Comparison of ENCODE assay signal across 20 cellular contexts in the genomic region with DNA sequence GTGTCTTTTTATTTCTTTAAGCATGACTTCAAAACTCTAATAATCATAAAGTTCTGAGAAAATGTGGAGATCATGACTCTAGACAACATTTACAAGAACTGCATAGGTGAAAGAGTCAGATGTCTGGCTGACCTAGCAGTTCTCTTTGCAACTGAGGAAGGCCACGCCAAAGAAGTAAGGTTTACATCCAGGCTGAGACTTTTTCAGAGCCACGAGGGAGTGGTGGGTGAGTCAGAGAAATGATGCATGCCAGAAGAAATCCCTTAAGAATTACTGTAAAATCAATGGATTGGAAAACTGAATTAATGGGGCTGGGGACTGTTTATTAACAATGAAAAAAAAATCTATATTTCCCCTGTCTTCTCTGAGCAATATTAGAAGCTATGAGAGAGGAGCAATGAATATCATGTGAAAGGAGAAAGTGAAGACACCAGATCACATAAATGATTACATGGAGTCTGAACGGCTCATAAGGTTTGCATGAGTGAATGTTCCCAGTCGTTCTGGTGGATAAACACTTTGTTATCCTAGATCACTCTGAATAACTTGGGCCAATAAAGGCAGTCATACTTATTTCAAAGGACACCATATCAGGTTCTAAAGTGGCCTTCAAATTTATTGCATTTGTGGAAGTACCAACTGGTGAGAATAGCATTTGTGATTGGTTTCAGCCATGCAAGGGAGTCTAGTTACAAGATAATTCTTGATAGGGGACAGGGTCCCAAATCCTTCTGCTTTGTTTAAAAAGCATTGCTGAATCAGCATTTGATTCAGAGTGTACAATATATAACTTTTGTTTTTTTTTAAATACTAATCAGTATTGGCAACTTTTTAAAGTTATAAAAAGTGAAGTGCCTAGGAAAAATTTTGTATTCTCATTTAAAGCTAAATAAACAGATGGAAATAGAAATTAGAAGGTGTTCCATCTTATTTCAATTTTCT.
DNase-seq lines count a peak whose midpoint lies in the region; TF ChIP-seq lines count a peak whose summit lies in the region.
"Had no signal": no experiment of that assay in that cellular context is flagged by ENCODE, and none has a peak within 500 bp of the region (broad histone marks: within the 10 kb centered on the region; RNA-seq: fewer than 3 reads in every experiment).

No MANE protein-coding gene starts in this region.

- no peaks in the 10 kb centered on the region for H3K4me1 ChIP-seq in mesenchymal stem cell (ENCODE audit: control insufficient read depth, insufficient read depth, low read depth, low read length)
- H3K4me1 ChIP-seq: BLaER1 treated with 17β-estradiol and CSF1 and Interleukin-3, amounts not matched to agents 10 nM and 100 nM; gastrocnemius medialis had no signal

- H3K14ac ChIP-seq in mesenchymal stem cell (ENCODE audit: low read length in 2 of 2) = no peak overlapping the region

- DNase-seq in EH (ENCODE audit: low read depth) (peak; percentile 43), M059J (ENCODE audit: low read depth) (peak; percentile 26), choroid plexus epithelial cell (ENCODE audit: low read depth) (peak; percentile 53), mesenchymal stem cell (peak; percentile 19), posterior cingulate gyrus (no peak), putamen (ENCODE audit: low spot score) (no peak), mesenteric fat pad (ENCODE audit: low spot score) (no peak), NCI-H187 treated with DMSO at 0.1 percent for 48 hours (lab: John Stamatoyannopoulos, UW) (no peak)
- DNase-seq: activated T-cell treated with anti-CD3 and anti-CD28 coated beads, Interleukin-2, amount 50 U/mL, for 1 hour; DND-41; effector CD8-positive, alpha-beta T cell; gastrocnemius medialis; GOT3; NCI-H1092 treated with DMSO at 0.1 percent for 48 hours; NCI-H226; SHP77; stimulated activated CD4-positive, alpha-beta T cell treated with anti-CD3 and anti-CD28 coated beads, Interleukin-1b, Interleukin-23, amount 100 ng/mL, for 48 hours; substantia nigra had no signal

- H4K91ac ChIP-seq in mesenchymal stem cell (ENCODE audit: low read length) = no peak overlapping the region

- TF ChIP-seq CTCF in choroid plexus epithelial cell (conservative IDR thresholded peaks at IDR 0.05; ENCODE audit: low read depth, low read length) = no peak

- no peak overlapping the region for H2BK120ac ChIP-seq in mesenchymal stem cell (ENCODE audit: low read depth, low read length)

- no peaks in the 10 kb centered on the region for H3K9me3 ChIP-seq in mesenchymal stem cell (ENCODE audit: control insufficient read depth, low read length)
- H3K9me3 ChIP-seq: BLaER1 treated with 17β-estradiol and CSF1 and Interleukin-3, amounts not matched to agents 10 nM and 100 nM; gastrocnemius medialis had no signal

- WGBS in mesenchymal stem cell = 46% methylated on average over 4 of the region's 4 CpGs

- H3K27ac ChIP-seq in mesenchymal stem cell (ENCODE audit: low read length, poor library complexity, severe bottlenecking) = no peak overlapping the region
- H3K27ac ChIP-seq: BLaER1 treated with 17β-estradiol and CSF1 and Interleukin-3, amounts not matched to agents 10 nM and 100 nM; cardiac muscle cell; gastrocnemius medialis had no signal

- intact Hi-C loops in posterior cingulate gyrus (cut with DNase I) = no loop called here

- no peak overlapping the region for H2BK15ac ChIP-seq in mesenchymal stem cell (ENCODE audit: low read depth, poor library complexity, severe bottlenecking)

- no peak overlapping the region for H3K4me2 ChIP-seq in mesenchymal stem cell (ENCODE audit: low read length, poor library complexity, severe bottlenecking)
- H3K4me2 ChIP-seq: BLaER1 treated with 17β-estradiol and CSF1 and Interleukin-3, amounts not matched to agents 10 nM and 100 nM had no signal

- no peak overlapping the region for H3K4ac ChIP-seq in mesenchymal stem cell (ENCODE audit: low read depth in 1 of 2, low read length in 2 of 2)

- H3K36me3 ChIP-seq in mesenchymal stem cell (ENCODE audit: control insufficient read depth in 1 of 2, insufficient read depth in 2 of 2, low read depth in 1 of 2, low read length in 2 of 2) = no peaks in the 10 kb centered on the region
- H3K36me3 ChIP-seq: BLaER1 treated with 17β-estradiol and CSF1 and Interleukin-3, amounts not matched to agents 10 nM and 100 nM; cardiac muscle cell; gastrocnemius medialis had no signal

- no peak overlapping the region for H3K23ac ChIP-seq in mesenchymal stem cell (ENCODE audit: low read length in 2 of 2)

- no peak overlapping the region for H3K4me3 ChIP-seq in choroid plexus epithelial cell (ENCODE audit: low read depth, low read length)
- H3K4me3 ChIP-seq in mesenchymal stem cell (ENCODE audit: insufficient read depth in 1 of 2, low read depth in 1 of 2, low read length in 2 of 2) = no peak overlapping the region
- H3K4me3 ChIP-seq: BLaER1 treated with 17β-estradiol and CSF1 and Interleukin-3, amounts not matched to agents 10 nM and 100 nM; cardiac muscle cell; gastrocnemius medialis had no signal

- H2BK5ac ChIP-seq in mesenchymal stem cell (ENCODE audit: low read depth, low read length, poor library complexity, severe bottlenecking) = no peak overlapping the region

- no peaks in the 10 kb centered on the region for H3K27me3 ChIP-seq in mesenchymal stem cell (ENCODE audit: control insufficient read depth in 1 of 2, insufficient read depth in 1 of 2, low read length in 2 of 2)
- H3K27me3 ChIP-seq: BLaER1 treated with 17β-estradiol and CSF1 and Interleukin-3, amounts not matched to agents 10 nM and 100 nM; cardiac muscle cell; gastrocnemius medialis had no signal

- no peaks in the 10 kb centered on the region for H3K79me1 ChIP-seq in mesenchymal stem cell (replicated peaks; ENCODE audit: low read length, poor library complexity, severe bottlenecking)

- H2AK5ac ChIP-seq in mesenchymal stem cell (ENCODE audit: low read length, severe bottlenecking) = no peak overlapping the region

- no peak overlapping the region for H2AFZ ChIP-seq in mesenchymal stem cell (ENCODE audit: low read depth, low read length)

- no peak overlapping the region for H3K9ac ChIP-seq in mesenchymal stem cell (ENCODE audit: low read length)
- H3K9ac ChIP-seq: BLaER1 treated with 17β-estradiol and CSF1 and Interleukin-3, amounts not matched to agents 10 nM and 100 nM had no signal

- H4K8ac ChIP-seq in mesenchymal stem cell (ENCODE audit: low read length) = no peak overlapping the region

- H3K18ac ChIP-seq in mesenchymal stem cell (ENCODE audit: low read depth in 1 of 2, low read length in 2 of 2) = no peak overlapping the region

- no peak overlapping the region for H2BK12ac ChIP-seq in mesenchymal stem cell (ENCODE audit: low read length in 2 of 2)

Comparison
In these comparisons a context has a peak if more than half of its experiments do, and no peak if none do; other contexts are left out.
1. DNase-seq: peak in EH (single experiment), M059J (single experiment), choroid plexus epithelial cell (single experiment) and mesenchymal stem cell (single experiment); none in posterior cingulate gyrus (0 of 10), putamen (single experiment), mesenteric fat pad (single experiment) and NCI-H187 treated with DMSO at 0.1 percent for 48 hours (single experiment).